ENCODE assay signal across 23 cellular contexts in the genomic region with DNA sequence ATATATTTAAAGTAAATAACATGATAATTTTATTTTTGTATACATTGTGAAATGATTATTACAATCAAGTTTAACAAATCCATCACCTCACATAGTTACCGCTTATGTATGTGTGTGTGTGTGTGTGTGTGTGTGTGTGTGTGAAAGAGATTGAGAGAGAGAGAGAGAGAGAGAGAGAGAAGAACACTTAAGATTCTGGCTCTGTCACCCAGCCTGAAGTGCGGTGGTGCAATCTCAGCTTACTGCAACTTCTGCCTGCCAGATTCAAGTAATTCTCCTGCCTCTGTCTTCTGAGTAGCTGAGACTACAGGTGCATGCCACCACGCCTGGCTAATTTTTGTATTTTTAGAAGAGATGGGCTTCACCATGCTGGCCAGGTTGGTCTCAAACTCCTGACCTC. TPM values are rescaled to one million over a fixed set of nuclear protein-coding genes. Genes with fewer than 3 reads are reported as not detected.
"Had no signal": no experiment of that assay in that cellular context is flagged by ENCODE, and none has a peak within 500 bp of the region (broad histone marks: within the 10 kb centered on the region; RNA-seq: fewer than 3 reads in every experiment).

No MANE protein-coding gene starts in this region.

- ATAC-seq: foreskin keratinocyte; left cardiac atrium; left ventricle myocardium superior; naive thymus-derived CD4-positive, alpha-beta T cell had no signal

- H3K9me3 ChIP-seq: sigmoid colon, upper lobe of left lung had no signal

- H3K4me1 ChIP-seq: foreskin keratinocyte, stomach had no signal

- H3K4me3 ChIP-seq: esophagus squamous epithelium, hepatocyte, right atrium auricular region, sigmoid colon, skin epidermis, stomach, thoracic aorta, upper lobe of left lung had no signal

- H3K27ac ChIP-seq: esophagus squamous epithelium, foreskin keratinocyte, hepatocyte, right atrium auricular region, sigmoid colon, skin epidermis, stomach, thoracic aorta, upper lobe of left lung had no signal

- H3K36me3 ChIP-seq: esophagus squamous epithelium, right atrium auricular region, sigmoid colon, stomach, thoracic aorta, upper lobe of left lung had no signal

- DNase-seq: effector memory CD4-positive, alpha-beta T cell; esophagus squamous epithelium; foreskin keratinocyte; kidney; left cardiac atrium; left ventricle myocardium superior; mammary epithelial cell; naive thymus-derived CD4-positive, alpha-beta T cell; nephron progenitor cell; sigmoid colon; stimulated activated CD4-positive, alpha-beta T cell treated with anti-CD3 and anti-CD28 coated beads, Interleukin-12 subunit alpha, Interleukin-12 subunit beta, amount 100 ng/mL, for 4 hours; stimulated activated naive CD4-positive, alpha-beta T cell; stomach; substantia nigra had no signal

- H3K4me2 ChIP-seq: hepatocyte had no signal

- H3K79me2 ChIP-seq: hepatocyte had no signal

- H2AFZ ChIP-seq: hepatocyte had no signal

- H3K27me3 ChIP-seq: hepatocyte, right atrium auricular region, sigmoid colon, stomach, upper lobe of left lung had no signal

RNA-seq across cellular contexts. Expression of a gene that starts 17.8 kb away (rescaled TPM):
- total RNA-seq: esophagus squamous epithelium; foreskin keratinocyte; hepatocyte; kidney; left cardiac atrium; left ventricle myocardium superior; mammary epithelial cell; mesenteric fat pad; mononuclear cell; naive thymus-derived CD4-positive, alpha-beta T cell; omental fat pad; posterior vena cava; right atrium auricular region; sigmoid colon; stomach; thoracic aorta; upper lobe of left lung had no signal
- polyA plus RNA-seq: foreskin keratinocyte; hepatocyte; mammary epithelial cell; naive thymus-derived CD4-positive, alpha-beta T cell; sigmoid colon; stomach had no signal
